11 cellular contexts compared by ENCODE assay signal in genomic region chr2:174764281-174765063, GRCh38. TPM values are rescaled to one million over a fixed set of nuclear protein-coding genes. Genes with fewer than 3 reads are reported as not detected.
A peak's percentile ranks its signal among the peaks of the same experiment; 100 is the strongest.
DNase-seq lines count a peak whose midpoint lies in the region; TF ChIP-seq lines count a peak whose summit lies in the region.
"Had no signal": no experiment of that assay in that cellular context is flagged by ENCODE, and none has a peak within 500 bp of the region (broad histone marks: within the 10 kb centered on the region; RNA-seq: fewer than 3 reads in every experiment).

CHRNA1 (minus strand) TSS chr2:174764472; CDS start chr2:174764394, 78 bp downstream.

- TF ChIP-seq CTCF in HFFc6 (IDR thresholded peaks at IDR 0.05) (no peak), suprapubic skin (IDR thresholded peaks at IDR 0.05) (no peak), dorsolateral prefrontal cortex (IDR thresholded peaks at IDR 0.05 in 54 of 56, conservative IDR thresholded peaks at IDR 0.05 in 2 of 56; ENCODE audit: low read depth in 1 of 56, partially characterized antibody in 56 of 56) (no peak)

- DNase-seq in CD1c-positive myeloid dendritic cell (ENCODE audit: extremely low spot score) (peak; percentile 39), HFFc6 (peak; percentile 40), NCI-H345 treated with DMSO at 0.1 percent for 48 hours (lab: John Stamatoyannopoulos, UW; ENCODE audit: unreplicated experiment) (peak; percentile 52), fibroblast of peridontal ligament (ENCODE audit: extremely low read depth) (peak; percentile 83), inferior parietal cortex (ENCODE audit: extremely low spot score) (no peak), suprapubic skin (ENCODE audit: low spot score in 2 of 2) (no peak), SK-N-DZ (ENCODE audit: low spot score) (no peak), dorsolateral prefrontal cortex (no peak)
- DNase-seq: DND-41 had no signal

- 72% methylated on average over 5 of the region's 6 CpGs for WGBS in suprapubic skin

- H3K4me3 ChIP-seq in suprapubic skin, result no peak within 1 kb of the TSS
- no peak within 1 kb of the TSS for H3K4me3 ChIP-seq in dorsolateral prefrontal cortex
- H3K4me3 ChIP-seq: hepatocyte, skin epidermis had no signal

- no peaks in the 10 kb centered on the region for H3K27me3 ChIP-seq in suprapubic skin
- no peaks in the 10 kb centered on the region for H3K27me3 ChIP-seq in dorsolateral prefrontal cortex
- H3K27me3 ChIP-seq: hepatocyte had no signal

- H3K4me3 Mint-ChIP-seq in HFFc6, result peak within 1 kb of the TSS; percentile 37; the same call in 1 of the 2 replicates

- no peaks in the 10 kb centered on the region for H3K36me3 Mint-ChIP-seq in HFFc6 (ENCODE audit: low read depth)

- no peaks in the 10 kb centered on the region for H3K36me3 ChIP-seq in suprapubic skin

- intact Hi-C loops in dorsolateral prefrontal cortex (cut with DNase I), result no loop called here

- H3K9me3 ChIP-seq in suprapubic skin, result no peaks in the 10 kb centered on the region

- H3K27ac ChIP-seq in suprapubic skin (no peak within 1 kb of the TSS), dorsolateral prefrontal cortex (peak within 1 kb of the TSS in 16 of 59 donors; percentile 0 to 76 (median 54))
- H3K27ac ChIP-seq: hepatocyte had no signal

- no peaks in the 10 kb centered on the region for H3K9me3 Mint-ChIP-seq in HFFc6

- H3K4me1 ChIP-seq in suprapubic skin, result no peaks in the 10 kb centered on the region

- TF ChIP-seq EP300 in suprapubic skin (IDR thresholded peaks at IDR 0.05), result no peak

- H3K27me3 Mint-ChIP-seq in HFFc6 (ENCODE audit: insufficient read depth), result no peaks in the 10 kb centered on the region

- TF ChIP-seq POLR2A in suprapubic skin (IDR thresholded peaks at IDR 0.05), result no peak

- peak within 1 kb of the TSS; percentile 22; the same call in 1 of the 2 replicates for H3K27ac Mint-ChIP-seq in HFFc6

- peaks cover 53% of the 10 kb centered on the region for H3K4me1 Mint-ChIP-seq in HFFc6 (ENCODE audit: low read depth)

RNA-seq across cellular contexts. Expression of gene CHRNA1, which starts in this region (rescaled TPM):
- total RNA-seq in HFFc6 (2021; fragmentation: NEBNext Ultra II Directional; extraction: Animal tissue kit (Norgen Biotek cat#: 25700)), result under 1 TPM in 1 of 6 experiments, not detected in 5; 0.14 TPM
- total RNA-seq in suprapubic skin, result not detected
- 1.4 and 1.9 TPM in 2 replicates for polyA plus RNA-seq in SK-N-DZ (2014; cell fraction: cytosol; rRNA removed)
- polyA plus RNA-seq in SK-N-DZ (2014; cell fraction: nucleus; rRNA removed), result 0.96 and 2.9 TPM in 2 replicates
- 1 to 10 TPM in 46 of 120 experiments, under 1 TPM in 70, not detected in 4; 0.28 to 2.6 (median 0.94) TPM for total RNA-seq in dorsolateral prefrontal cortex

Comparison
In these comparisons a context has a peak if more than half of its experiments do, and no peak if none do; other contexts are left out.
1. Peak in DNase-seq in HFFc6; RNA of the gene not detected or under 1 TPM.
2. DNase-seq: peak in CD1c-positive myeloid dendritic cell (single experiment), NCI-H345 treated with DMSO at 0.1 percent for 48 hours (single experiment) and fibroblast of peridontal ligament (single experiment); none in inferior parietal cortex (single experiment), suprapubic skin (0 of 2), SK-N-DZ (single experiment) and dorsolateral prefrontal cortex (0 of 10).